In the genomic region with DNA sequence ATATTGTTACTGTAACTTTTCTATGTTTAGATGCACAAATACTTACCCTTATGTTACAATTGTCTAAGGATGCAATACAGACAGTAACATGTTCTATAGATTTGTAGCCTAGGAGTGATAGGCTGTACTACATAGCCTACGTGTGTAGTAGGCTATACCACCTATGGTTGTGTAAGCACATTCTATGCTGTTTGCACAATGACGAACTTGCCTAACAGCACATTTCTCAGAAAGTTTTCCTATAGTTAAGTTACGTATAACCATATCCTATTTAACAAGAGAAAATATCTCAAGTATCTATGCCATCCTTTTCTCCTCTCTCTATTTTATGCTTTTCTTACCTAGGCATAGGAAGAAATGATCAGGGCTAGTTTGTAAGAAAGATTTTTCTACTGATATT, we compare ENCODE assay signal across 28 cellular contexts.
"Had no signal": no experiment of that assay in that cellular context is flagged by ENCODE, and none has a peak within 500 bp of the region (broad histone marks: within the 10 kb centered on the region; RNA-seq: fewer than 3 reads in every experiment).

No MANE protein-coding gene starts in this region.

- H3K9me3 ChIP-seq: stomach, suprapubic skin, testis, thoracic aorta, thyroid gland, tibial artery, tibial nerve, transverse colon, upper lobe of left lung, upper lobe of right lung, uterus, vagina had no signal

- H3K27me3 Mint-ChIP-seq: stimulated activated memory B cell treated with anti-CD40 and anti-IgM and Interleukin-4, amounts not matched to agents 10 μg/mL and 1 μg/mL and 100 μg/mL, for 72 hours; stimulated activated naive B cell treated with anti-CD40 and anti-IgM and Interleukin-4, amounts not matched to agents 10 μg/mL and 1 μg/mL and 100 μg/mL, for 72 hours; stimulated activated naive CD8-positive, alpha-beta T cell treated with anti-CD3 and anti-CD28 coated beads, Interleukin-15, amount 100 ng/mL, for 72 hours; stimulated activated naive CD8-positive, alpha-beta T cell treated with anti-CD3 and anti-CD28 coated beads, Interleukin-15, Interleukin-2, amounts not matched to agents 100 ng/mL and 50 ng/mL, for 24 hours; type B pancreatic cell had no signal

- H3K36me3 ChIP-seq: stomach, suprapubic skin, thoracic aorta, thyroid gland, tibial artery, tibial nerve, transverse colon, upper lobe of left lung, upper lobe of right lung, uterus, vagina had no signal

- H3K4me3 ChIP-seq: stomach, suprapubic skin, testis, thoracic aorta, thyroid gland, tibial artery, tibial nerve, transverse colon, upper lobe of left lung, upper lobe of right lung, uterus, vagina had no signal

- H3K4me1 Mint-ChIP-seq: stimulated activated effector memory CD8-positive, alpha-beta T cell treated with anti-CD3 and anti-CD28 coated beads, Interleukin-12 subunit alpha, Interleukin-12 subunit beta, amount 100 ng/mL, for 72 hours; stimulated activated memory B cell treated with anti-CD40 and anti-IgM and Interleukin-4, amounts not matched to agents 10 μg/mL and 1 μg/mL and 100 μg/mL, for 72 hours; stimulated activated naive B cell treated with anti-CD40 and anti-IgM and Interleukin-4, amounts not matched to agents 10 μg/mL and 1 μg/mL and 100 μg/mL, for 72 hours; stimulated activated naive CD8-positive, alpha-beta T cell treated with anti-CD3 and anti-CD28 coated beads, Interleukin-15, amount 100 ng/mL, for 72 hours had no signal

- H3K27ac Mint-ChIP-seq: stimulated activated effector memory CD8-positive, alpha-beta T cell treated with anti-CD3 and anti-CD28 coated beads, Interleukin-12 subunit alpha, Interleukin-12 subunit beta, amount 100 ng/mL, for 72 hours; stimulated activated memory B cell treated with anti-CD40 and anti-IgM and Interleukin-4, amounts not matched to agents 10 μg/mL and 1 μg/mL and 100 μg/mL, for 72 hours; stimulated activated naive B cell treated with anti-CD40 and anti-IgM and Interleukin-4, amounts not matched to agents 10 μg/mL and 1 μg/mL and 100 μg/mL, for 72 hours; stimulated activated naive CD8-positive, alpha-beta T cell treated with anti-CD3 and anti-CD28 coated beads, Interleukin-15, amount 100 ng/mL, for 72 hours; stimulated activated naive CD8-positive, alpha-beta T cell treated with anti-CD3 and anti-CD28 coated beads, Interleukin-15, Interleukin-2, amounts not matched to agents 100 ng/mL and 50 ng/mL, for 24 hours; type B pancreatic cell had no signal

- ATAC-seq: stimulated activated effector memory CD8-positive, alpha-beta T cell treated with anti-CD3 and anti-CD28 coated beads, Interleukin-12 subunit alpha, Interleukin-12 subunit beta, amount 100 ng/mL, for 72 hours; stimulated activated memory B cell treated with anti-CD40 and anti-IgM and Interleukin-4, amounts not matched to agents 10 μg/mL and 1 μg/mL and 100 μg/mL, for 72 hours; stimulated activated naive B cell treated with anti-CD40 and anti-IgM and Interleukin-4, amounts not matched to agents 10 μg/mL and 1 μg/mL and 100 μg/mL, for 72 hours; stimulated activated naive CD8-positive, alpha-beta T cell treated with anti-CD3 and anti-CD28 coated beads, Interleukin-15, amount 100 ng/mL, for 72 hours; stimulated activated naive CD8-positive, alpha-beta T cell treated with anti-CD3 and anti-CD28 coated beads, Interleukin-15, Interleukin-2, amounts not matched to agents 100 U/mL and 50 U/mL, for 24 hours; upper lobe of right lung had no signal

- H3K4me3 Mint-ChIP-seq: stimulated activated effector memory CD8-positive, alpha-beta T cell treated with anti-CD3 and anti-CD28 coated beads, Interleukin-12 subunit alpha, Interleukin-12 subunit beta, amount 100 ng/mL, for 72 hours; stimulated activated memory B cell treated with anti-CD40 and anti-IgM and Interleukin-4, amounts not matched to agents 10 μg/mL and 1 μg/mL and 100 μg/mL, for 72 hours; stimulated activated naive B cell treated with anti-CD40 and anti-IgM and Interleukin-4, amounts not matched to agents 10 μg/mL and 1 μg/mL and 100 μg/mL, for 72 hours; stimulated activated naive CD8-positive, alpha-beta T cell treated with anti-CD3 and anti-CD28 coated beads, Interleukin-15, amount 100 ng/mL, for 72 hours; stimulated activated naive CD8-positive, alpha-beta T cell treated with anti-CD3 and anti-CD28 coated beads, Interleukin-15, Interleukin-2, amounts not matched to agents 100 ng/mL and 50 ng/mL, for 24 hours; type B pancreatic cell had no signal

- H3K4me1 ChIP-seq: stomach, suprapubic skin, testis, thyroid gland, tibial artery, tibial nerve, transverse colon, upper lobe of left lung, upper lobe of right lung, uterus, vagina had no signal

- H3K36me3 Mint-ChIP-seq: stimulated activated effector memory CD8-positive, alpha-beta T cell treated with anti-CD3 and anti-CD28 coated beads, Interleukin-12 subunit alpha, Interleukin-12 subunit beta, amount 100 ng/mL, for 72 hours; stimulated activated memory B cell treated with anti-CD40 and anti-IgM and Interleukin-4, amounts not matched to agents 10 μg/mL and 1 μg/mL and 100 μg/mL, for 72 hours; stimulated activated naive B cell treated with anti-CD40 and anti-IgM and Interleukin-4, amounts not matched to agents 10 μg/mL and 1 μg/mL and 100 μg/mL, for 72 hours; type B pancreatic cell had no signal

- FAIRE-seq: urothelium cell line had no signal

- H3K9me3 Mint-ChIP-seq: stimulated activated memory B cell treated with anti-CD40 and anti-IgM and Interleukin-4, amounts not matched to agents 10 μg/mL and 1 μg/mL and 100 μg/mL, for 72 hours; stimulated activated naive B cell treated with anti-CD40 and anti-IgM and Interleukin-4, amounts not matched to agents 10 μg/mL and 1 μg/mL and 100 μg/mL, for 72 hours; stimulated activated naive CD8-positive, alpha-beta T cell treated with anti-CD3 and anti-CD28 coated beads, Interleukin-15, amount 100 ng/mL, for 72 hours; stimulated activated naive CD8-positive, alpha-beta T cell treated with anti-CD3 and anti-CD28 coated beads, Interleukin-15, Interleukin-2, amounts not matched to agents 100 ng/mL and 50 ng/mL, for 24 hours; type B pancreatic cell had no signal

- H3K27me3 ChIP-seq: stomach, suprapubic skin, testis, thyroid gland, tibial artery, tibial nerve, transverse colon, upper lobe of left lung, upper lobe of right lung, uterus, vagina had no signal

- DNase-seq: stimulated activated CD4-positive, alpha-beta T cell treated with anti-CD3 and anti-CD28 coated beads, Interleukin-2, amount 100 ng/mL, for 48 hours; stimulated activated CD4-positive, alpha-beta T cell treated with anti-CD3 and anti-CD28 coated beads, Interleukin-4, amount 100 ng/mL, for 1 hour; stimulated activated CD4-positive, alpha-beta T cell treated with anti-CD3 and anti-CD28 coated beads, Interleukin-4, amount 100 ng/mL, for 24 hours; stimulated activated CD4-positive, alpha-beta T cell treated with anti-CD3 and anti-CD28 coated beads, Interleukin-4, amount 100 ng/mL, for 4 hours; stimulated activated CD8-positive, alpha-beta memory T cell treated with anti-CD3 and anti-CD28 coated beads, Interleukin-4, amount 100 ng/mL, for 48 hours; stimulated activated naive B cell treated with anti-CD40 and anti-IgM and Interleukin-4, amounts not matched to agents 10 μg/mL and 1 μg/mL and 100 μg/mL, for 72 hours; stimulated activated naive CD4-positive, alpha-beta T cell; stimulated activated naive CD4-positive, alpha-beta T cell treated with Interleukin-2 at 50 U/mL for 16 hours; stimulated activated naive CD8-positive, alpha-beta T cell treated with anti-CD3 and anti-CD28 coated beads, Interleukin-15, amount 100 ng/mL, for 72 hours; stimulated activated naive CD8-positive, alpha-beta T cell treated with anti-CD3 and anti-CD28 coated beads, Interleukin-15, Interleukin-2, amounts not matched to agents 100 U/mL and 50 U/mL, for 24 hours; stomach; substantia nigra; testis; thyroid gland; tibial artery; transverse colon; upper lobe of left lung; upper lobe of right lung; uterus had no signal

- H3K27ac ChIP-seq: stomach, suprapubic skin, testis, thoracic aorta, thyroid gland, tibial artery, tibial nerve, transverse colon, upper lobe of left lung, upper lobe of right lung, uterus, vagina had no signal
